In the genomic region with DNA sequence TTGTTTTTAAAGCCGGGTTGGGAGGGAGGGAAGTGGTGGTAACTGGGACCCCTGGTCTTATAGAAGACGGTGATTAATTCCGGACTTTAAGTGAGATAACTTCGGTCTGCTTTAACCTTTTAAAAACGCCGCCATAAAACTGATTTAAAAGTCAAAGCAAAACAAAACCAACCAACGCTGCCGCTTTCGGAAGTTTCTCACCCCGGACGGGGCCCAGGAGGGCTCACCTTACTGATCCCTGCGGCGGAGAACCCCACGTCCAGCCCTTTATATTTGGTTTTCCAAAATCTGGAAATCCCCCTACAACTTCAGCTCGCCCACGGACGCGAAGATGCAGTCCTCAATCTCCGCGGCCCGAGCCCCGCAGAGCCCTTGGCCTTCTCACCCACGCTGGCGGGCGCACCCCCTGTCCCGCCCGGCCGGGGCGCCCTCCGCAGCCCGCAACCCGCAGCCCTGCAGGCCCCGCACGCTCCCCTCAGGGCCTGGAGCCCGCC, we compare ENCODE assay signal across 8 cellular contexts. TPM values are rescaled to one million over a fixed set of nuclear protein-coding genes. Genes with fewer than 3 reads are reported as not detected.
DNase-seq lines count a peak whose midpoint lies in the region; ATAC-seq and TF ChIP-seq lines count a peak whose summit lies in the region.

No MANE protein-coding gene starts in this region.

- DNase-seq in NCI-H1417 (lab: John Stamatoyannopoulos, UW) (peak in 2 of 3 experiments; percentile 32 to 79), NCI-H1417 treated with DMSO at 0.1 percent for 48 hours (lab: John Stamatoyannopoulos, UW) (no peak), NOMO-1 treated with dmso at 0.1 percent for 144 hours (lab: John Stamatoyannopoulos, UW; ENCODE audit: unreplicated experiment) (peak; percentile 45), cardiac fibroblast (ENCODE audit: low read depth in 2 of 2) (peak in 1 of 2 donors; percentile 50), medulla oblongata (ENCODE audit: extremely low spot score) (peak; percentile 41), ureter (ENCODE audit: low spot score) (no peak)

- peak; percentile 70 for ATAC-seq in HG02798 (IDR thresholded peaks at IDR 0.05; ENCODE audit: poor library complexity, unreplicated experiment)

- H3K27me3 Mint-ChIP-seq in stimulated activated naive CD8-positive, alpha-beta T cell treated with anti-CD3 and anti-CD28 coated beads, Interleukin-15, Interleukin-2, amounts not matched to agents 100 ng/mL and 50 ng/mL, for 24 hours, result no peaks in the 10 kb centered on the region

- H3K9me3 Mint-ChIP-seq in stimulated activated naive CD8-positive, alpha-beta T cell treated with anti-CD3 and anti-CD28 coated beads, Interleukin-15, Interleukin-2, amounts not matched to agents 100 ng/mL and 50 ng/mL, for 24 hours, result no peaks in the 10 kb centered on the region

- peak overlapping the region; percentile 83 for H3K27ac Mint-ChIP-seq in stimulated activated naive CD8-positive, alpha-beta T cell treated with anti-CD3 and anti-CD28 coated beads, Interleukin-15, Interleukin-2, amounts not matched to agents 100 ng/mL and 50 ng/mL, for 24 hours

- H3K4me3 Mint-ChIP-seq in stimulated activated naive CD8-positive, alpha-beta T cell treated with anti-CD3 and anti-CD28 coated beads, Interleukin-15, Interleukin-2, amounts not matched to agents 100 ng/mL and 50 ng/mL, for 24 hours, result peak overlapping the region; percentile 95

- peaks cover 4% of the 10 kb centered on the region for H3K36me3 Mint-ChIP-seq in stimulated activated naive CD8-positive, alpha-beta T cell treated with anti-CD3 and anti-CD28 coated beads, Interleukin-15, Interleukin-2, amounts not matched to agents 100 ng/mL and 50 ng/mL, for 24 hours (ENCODE audit: low read depth)

- no peak for TF ChIP-seq CTCF in cardiac fibroblast (IDR thresholded peaks at IDR 0.05; ENCODE audit: low read depth, low read length)

- H3K4me3 ChIP-seq in cardiac fibroblast (replicated peaks in 1 of 2; ENCODE audit: low read depth in 2 of 2, low read length in 2 of 2), result peak overlapping the region; percentile 70 to 71

- peaks cover 39% of the 10 kb centered on the region for H3K4me1 Mint-ChIP-seq in stimulated activated naive CD8-positive, alpha-beta T cell treated with anti-CD3 and anti-CD28 coated beads, Interleukin-15, Interleukin-2, amounts not matched to agents 100 ng/mL and 50 ng/mL, for 24 hours (ENCODE audit: low read depth)

RNA-seq across cellular contexts. Expression of a gene that starts 0.4 kb away (rescaled TPM):
- total RNA-seq in ureter, result 28.7 TPM

RNA-seq across cellular contexts. Expression of a gene that starts 29.6 kb away (rescaled TPM):
- not detected for total RNA-seq in ureter

Comparison
In these comparisons a context has a peak if more than half of its experiments do, and no peak if none do; other contexts are left out.
1. DNase-seq: peak in NCI-H1417 (2 of 3), NOMO-1 treated with dmso at 0.1 percent for 144 hours (single experiment) and medulla oblongata (single experiment); none in NCI-H1417 treated with DMSO at 0.1 percent for 48 hours (single experiment) and ureter (single experiment).